19 cellular contexts compared by ENCODE assay signal in the genomic region with DNA sequence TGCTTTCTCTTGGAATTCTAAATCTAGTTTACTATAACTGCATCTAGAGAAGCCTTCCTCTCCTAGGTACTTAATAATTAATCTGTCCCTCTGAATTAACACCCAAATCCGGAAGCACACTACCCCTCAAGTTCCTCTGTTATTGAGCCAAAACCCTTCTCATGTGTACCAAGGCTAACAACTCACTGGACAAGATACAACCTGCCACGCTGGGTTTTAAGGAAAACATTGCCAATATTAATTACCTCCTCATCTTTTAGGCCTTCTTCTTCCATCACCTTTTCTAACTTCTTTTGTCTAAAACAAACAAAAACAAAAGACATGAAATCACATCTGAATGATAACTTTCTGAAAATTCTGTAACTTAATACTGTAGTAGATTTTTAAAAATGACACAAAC. TPM values are rescaled to one million over a fixed set of nuclear protein-coding genes. Genes with fewer than 3 reads are reported as not detected.
DNase-seq lines count a peak whose midpoint lies in the region; ATAC-seq and TF ChIP-seq lines count a peak whose summit lies in the region.
"Had no signal": no experiment of that assay in that cellular context is flagged by ENCODE, and none has a peak within 500 bp of the region (broad histone marks: within the 10 kb centered on the region; RNA-seq: fewer than 3 reads in every experiment).

No MANE protein-coding gene starts in this region.

- DNase-seq in activated T-cell treated with anti-CD3 and anti-CD28 coated beads, Interleukin-2, amount 50 U/mL, for 24 hours = no peak
- no peak for DNase-seq in activated T-cell treated with anti-CD3 and anti-CD28 coated beads, Interleukin-2, amount 50 U/mL, for 4 hours
- no peak for DNase-seq in CD14-positive monocyte (ENCODE audit: low spot score)
- no peak for DNase-seq in T-cell
- DNase-seq in epithelial cell of prostate (ENCODE audit: low read depth, low spot score) = no peak
- no peak for DNase-seq in tibial nerve (ENCODE audit: low spot score in 2 of 2)
- DNase-seq in DMS79 (lab: John Stamatoyannopoulos, UW) = no peak
- DNase-seq in putamen (ENCODE audit: low spot score) = no peak
- DNase-seq: Calu3, DMS153, NCI-H1092, NCI-H146, NCI-H2029 treated with DMSO at 0.1 percent for 48 hours, NCI-H345, NCI-H524, NCI-H82, SIG-M5 had no signal

- no peaks in the 10 kb centered on the region for H3K27me3 Mint-ChIP-seq in activated T-cell treated with anti-CD3 and anti-CD28 coated beads, Interleukin-2, amount 50 U/mL, for 24 hours
- no peaks in the 10 kb centered on the region for H3K27me3 Mint-ChIP-seq in activated T-cell treated with anti-CD3 and anti-CD28 coated beads, Interleukin-2, amount 50 U/mL, for 4 hours (ENCODE audit: low read depth)
- H3K27me3 Mint-ChIP-seq in CD14-positive monocyte (ENCODE audit: low read depth in 3 of 3) = no peaks in the 10 kb centered on the region
- no peaks in the 10 kb centered on the region for H3K27me3 Mint-ChIP-seq in T-cell

- CTCF ChIA-PET in T-cell (lab: Charles Lee) = no interaction called here

- TF ChIP-seq POLR2A in tibial nerve (IDR thresholded peaks at IDR 0.05) = no peak

- H3K36me3 Mint-ChIP-seq in activated T-cell treated with anti-CD3 and anti-CD28 coated beads, Interleukin-2, amount 50 U/mL, for 24 hours (ENCODE audit: low read depth) = peaks cover 77% of the 10 kb centered on the region
- peaks cover 48% of the 10 kb centered on the region for H3K36me3 Mint-ChIP-seq in activated T-cell treated with anti-CD3 and anti-CD28 coated beads, Interleukin-2, amount 50 U/mL, for 4 hours (ENCODE audit: insufficient read depth)
- H3K36me3 Mint-ChIP-seq in CD14-positive monocyte (peaks cover 69 to 83% of the 10 kb centered on the region in 2 donors), T-cell (peaks cover 63% of the 10 kb centered on the region)

- H3K9me3 ChIP-seq in tibial nerve = no peaks in the 10 kb centered on the region

- H3K4me3 ChIP-seq in tibial nerve = no peak overlapping the region

- H3K27ac Mint-ChIP-seq in activated T-cell treated with anti-CD3 and anti-CD28 coated beads, Interleukin-2, amount 50 U/mL, for 24 hours = peak overlapping the region; percentile 30
- peak overlapping the region in 4 of 7 donors; percentile 15 to 76 (median 74) for H3K27ac Mint-ChIP-seq in CD14-positive monocyte
- H3K27ac Mint-ChIP-seq in T-cell = peak overlapping the region; percentile 39 to 58

- peaks cover 41% of the 10 kb centered on the region for H3K4me1 Mint-ChIP-seq in activated T-cell treated with anti-CD3 and anti-CD28 coated beads, Interleukin-2, amount 50 U/mL, for 24 hours (ENCODE audit: low read depth)
- peaks cover 36% of the 10 kb centered on the region for H3K4me1 Mint-ChIP-seq in activated T-cell treated with anti-CD3 and anti-CD28 coated beads, Interleukin-2, amount 50 U/mL, for 4 hours (ENCODE audit: low read depth)
- H3K4me1 Mint-ChIP-seq in CD14-positive monocyte (peaks cover 24% of the 10 kb centered on the region), T-cell (peaks cover 52 to 64% (median 56%) of the 10 kb centered on the region in 3 donors)

- H3K9me3 Mint-ChIP-seq in activated T-cell treated with anti-CD3 and anti-CD28 coated beads, Interleukin-2, amount 50 U/mL, for 24 hours = no peaks in the 10 kb centered on the region
- H3K9me3 Mint-ChIP-seq in activated T-cell treated with anti-CD3 and anti-CD28 coated beads, Interleukin-2, amount 50 U/mL, for 4 hours = no peaks in the 10 kb centered on the region
- no peaks in the 10 kb centered on the region for H3K9me3 Mint-ChIP-seq in CD14-positive monocyte
- H3K9me3 Mint-ChIP-seq in T-cell = no peaks in the 10 kb centered on the region

- H3K4me1 ChIP-seq in tibial nerve = peaks cover 0 to 21% (median 3%) of the 10 kb centered on the region in 4 donors

- TF ChIP-seq CTCF in CD14-positive monocyte (IDR thresholded peaks at IDR 0.05) (no peak), tibial nerve (IDR thresholded peaks at IDR 0.05) (no peak)

- intact Hi-C loops in CD14-positive monocyte (cut with micrococcal nuclease) = no loop called here

- 65 to 82% methylated on average over 2 of the region's 2 CpGs for WGBS in tibial nerve, 2 donors

- H3K4me3 Mint-ChIP-seq in activated T-cell treated with anti-CD3 and anti-CD28 coated beads, Interleukin-2, amount 50 U/mL, for 24 hours = no peak overlapping the region
- H3K4me3 Mint-ChIP-seq in activated T-cell treated with anti-CD3 and anti-CD28 coated beads, Interleukin-2, amount 50 U/mL, for 4 hours = no peak overlapping the region
- H3K4me3 Mint-ChIP-seq in CD14-positive monocyte (no peak overlapping the region), T-cell (no peak overlapping the region)

- no peak for TF ChIP-seq EP300 in tibial nerve (IDR thresholded peaks at IDR 0.05)

- POLR2A ChIA-PET in T-cell (lab: Charles Lee) = no interaction called here

- no peaks in the 10 kb centered on the region for H3K27me3 ChIP-seq in tibial nerve

- H3K36me3 ChIP-seq in tibial nerve = peaks cover 0 to 64% (median 13%) of the 10 kb centered on the region in 3 donors

- ATAC-seq in activated T-cell treated with anti-CD3 and anti-CD28 coated beads, Interleukin-2, amount 50 U/mL, for 4 hours = no peak
- ATAC-seq in T-cell (replicated peaks in 1 of 4) = no peak
- ATAC-seq: HCT116, Panc1 had no signal

- H3K27ac ChIP-seq in epithelial cell of prostate = peak overlapping the region; percentile 8
- no peak overlapping the region for H3K27ac ChIP-seq in tibial nerve

RNA-seq across cellular contexts. Expression of a gene that starts 21.9 kb away (rescaled TPM):
- total RNA-seq in activated T-cell treated with anti-CD3 and anti-CD28 coated beads, Interleukin-2, amount 50 U/mL, for 4 hours = 10 to 100 TPM; 14.2 to 16.6 (median 16.1) TPM
- 10 to 100 TPM; 57.1 to 95.7 TPM for polyA plus RNA-seq in CD14-positive monocyte
- total RNA-seq in T-cell (100 to 1,000 TPM in 4 of 5 donors, 10 to 100 TPM in 1; 90.3 to 164 (median 152) TPM), tibial nerve (10 to 100 TPM; 38.1 to 61.7 (median 49.1) TPM)
